Comparison of ENCODE assay signal across 1 cellular context in genomic region chr6:34544776-34545471, GRCh38.
A peak's percentile ranks its signal among the peaks of the same experiment; 100 is the strongest.
TF ChIP-seq lines count a peak whose summit lies in the region.

No MANE protein-coding gene starts in this region.

TF ChIP-seq in K562, 482 proteins besides CTCF, POLR2A, EP300 and RAD21 (continued from another document and continues in another):
- TF ChIP-seq ZNF407 (IDR thresholded peaks at IDR 0.05; ENCODE audit: low read depth) (peak; percentile 54; the same call in 1 of the 2 replicates), CTCFL (IDR thresholded peaks at IDR 0.05; ENCODE audit: borderline replicate concordance, insufficient read depth, low read depth, low read length, poor library complexity, severe bottlenecking) (peak; percentile 6), HMG20A (CRISPR knock-in tag; conservative IDR thresholded peaks at IDR 0.05) (no peak), ZNF778 (CRISPR knock-in tag; IDR thresholded peaks at IDR 0.05) (no peak), ZNF280B (CRISPR knock-in tag; IDR thresholded peaks at IDR 0.05) (no peak), PTBP1 (IDR thresholded peaks at IDR 0.05; ENCODE audit: low read depth, low read length) (0 out of 2 replicates have a peak, but pooled peaks have one; percentile 43), MYNN (IDR thresholded peaks at IDR 0.05) (peak; percentile 67; the same call in 1 of the 2 replicates), MYNN (CRISPR knock-in tag; IDR thresholded peaks at IDR 0.05) (no peak), THAP12 (CRISPR knock-in tag; IDR thresholded peaks at IDR 0.05) (no peak), SAFB2 (IDR thresholded peaks at IDR 0.05; ENCODE audit: borderline replicate concordance, low read depth, low read length, severe bottlenecking) (no peak), NCOA4 (IDR thresholded peaks at IDR 0.05; ENCODE audit: partially characterized antibody) (no peak), CCNT2 (IDR thresholded peaks at IDR 0.05; ENCODE audit: borderline replicate concordance, extremely low read depth, insufficient read length, low read depth, low read length) (no peak), CREB1 (IDR thresholded peaks at IDR 0.05) (no peak), CREB1 (CRISPR knock-in tag; IDR thresholded peaks at IDR 0.05) (no peak), KLF16 (IDR thresholded peaks at IDR 0.05) (peak; percentile 83), TEAD1 (CRISPR knock-in tag; IDR thresholded peaks at IDR 0.05) (no peak), ZBED1 (IDR thresholded peaks at IDR 0.05) (0 out of 2 replicates have a peak, but pooled peaks have one; percentile 47), CREB5 (CRISPR knock-in tag; IDR thresholded peaks at IDR 0.05) (no peak), BRCA1 (IDR thresholded peaks at IDR 0.05) (no peak), BRCA1 (CRISPR knock-in tag; IDR thresholded peaks at IDR 0.05) (no peak), HDAC1 (IDR thresholded peaks at IDR 0.05) (peak in 1 of 2 experiments; percentile 22; a peak in 1 of 4 replicates), ZNF140 (CRISPR knock-in tag; IDR thresholded peaks at IDR 0.05) (no peak), SOX6 (IDR thresholded peaks at IDR 0.05) (no peak), RNF2 (IDR thresholded peaks at IDR 0.05) (no peak), ELK1 (CRISPR knock-in tag; IDR thresholded peaks at IDR 0.05) (no peak), ZFX (CRISPR knock-in tag; IDR thresholded peaks at IDR 0.05) (peak; percentile 49; the same call in 1 of the 2 replicates), CXXC5 (CRISPR knock-in tag; IDR thresholded peaks at IDR 0.05) (peak; percentile 12; the same call in 1 of the 2 replicates), ZNF512 (tag; IDR thresholded peaks at IDR 0.05) (no peak), NFIC (IDR thresholded peaks at IDR 0.05) (no peak; the same call in 1 of the 2 replicates), MCM2 (IDR thresholded peaks at IDR 0.05; ENCODE audit: low read depth) (no peak), TRIM25 (IDR thresholded peaks at IDR 0.05; ENCODE audit: borderline replicate concordance) (no peak), ZNF785 (CRISPR knock-in tag; IDR thresholded peaks at IDR 0.05) (no peak), ZNF592 (IDR thresholded peaks at IDR 0.05) (peak; percentile 67)
